34 cellular contexts compared by ENCODE assay signal in the genomic region with DNA sequence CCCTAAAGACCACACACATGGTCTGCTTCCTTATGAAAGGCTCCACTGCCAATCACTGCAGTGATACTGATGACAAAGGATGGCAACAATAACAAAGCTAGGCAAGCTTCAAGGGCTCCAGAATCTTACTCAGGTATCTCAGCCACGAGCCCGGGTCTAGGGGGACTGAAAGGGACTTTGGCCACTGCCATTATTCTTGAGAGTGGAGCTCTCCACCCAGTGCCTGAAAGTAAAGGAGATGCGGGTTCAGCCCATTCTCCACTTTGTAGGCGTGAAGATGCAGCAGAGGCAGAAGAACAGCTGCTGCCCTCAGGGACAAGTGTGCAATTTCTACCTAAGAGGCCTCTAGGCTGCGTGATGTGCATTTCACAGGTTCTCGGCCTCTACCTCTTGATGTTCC. TPM values are rescaled to one million over a fixed set of nuclear protein-coding genes. Genes with fewer than 3 reads are reported as not detected.
"Had no signal": no experiment of that assay in that cellular context is flagged by ENCODE, and none has a peak within 500 bp of the region (broad histone marks: within the 10 kb centered on the region; RNA-seq: fewer than 3 reads in every experiment).

No MANE protein-coding gene starts in this region.

- H3K4me3 ChIP-seq: adrenal gland, body of pancreas, gastrocnemius medialis had no signal

- H3K9me3 ChIP-seq: adrenal gland, body of pancreas, gastrocnemius medialis had no signal

- H3K27ac Mint-ChIP-seq: activated CD4-positive, alpha-beta memory T cell treated with anti-CD3 and anti-CD28 coated beads for 36 hours; activated CD4-positive, alpha-beta T cell treated with anti-CD3 and anti-CD28 coated beads for 36 hours; activated CD4-positive, alpha-beta T cell treated with anti-CD3 and anti-CD28 coated beads, Interleukin-2, amount 10 ng/mL, durations not matched to agents 24 days and 14 days; activated CD8-positive, alpha-beta memory T cell treated with anti-CD3 and anti-CD28 coated beads, Interleukin-2, amount 10 ng/mL, durations not matched to agents 7 days and 5 days; activated CD8-positive, alpha-beta T cell treated with anti-CD3 and anti-CD28 coated beads, Interleukin-2, amount 10 ng/mL, durations not matched to agents 7 days and 5 days; activated naive CD4-positive, alpha-beta T cell treated with anti-CD3 and anti-CD28 coated beads for 36 hours; activated naive CD4-positive, alpha-beta T cell treated with anti-CD3 and anti-CD28 coated beads, Interleukin-2, amount 50 U/mL, for 24 hours; activated naive CD8-positive, alpha-beta T cell treated with anti-CD3 and anti-CD28 coated beads for 36 hours; activated naive CD8-positive, alpha-beta T cell treated with anti-CD3 and anti-CD28 coated beads, Interleukin-2, amount 50 U/mL, for 24 hours; activated T-helper 1 cell treated with anti-CD3 and anti-CD28 coated beads, Interleukin-12 subunit alpha, Interleukin-12 subunit beta, Interleukin-2, Interleukin-4 antibody, amounts not matched to agents 30 ng/mL and 10 ng/mL and 1 ng/mL, durations not matched to agents 14 hours and 24 hours and 36 hours; activated T-helper 2 cell treated with anti-CD3 and anti-CD28 coated beads, Interferon-gamma antibody, Interleukin-2, Interleukin-4, amounts not matched to agents 10 μg/mL and 5 μg/mL and 100 μg/mL, durations not matched to agents 14 hours and 24 hours and 36 hours; T-helper 17 cell; T-helper 2 cell treated with Interferon-gamma antibody and Interleukin-4, amounts not matched to agents 5 μg/mL and 100 μg/mL, for 36 hours had no signal

- H3K36me3 Mint-ChIP-seq: activated CD4-positive, alpha-beta memory T cell treated with anti-CD3 and anti-CD28 coated beads for 36 hours; activated CD8-positive, alpha-beta memory T cell treated with anti-CD3 and anti-CD28 coated beads, Interleukin-2, amount 10 ng/mL, durations not matched to agents 7 days and 5 days; activated naive CD4-positive, alpha-beta T cell treated with anti-CD3 and anti-CD28 coated beads, Interleukin-2, amount 50 U/mL, for 24 hours; activated naive CD8-positive, alpha-beta T cell treated with anti-CD3 and anti-CD28 coated beads for 36 hours had no signal

- ATAC-seq: activated CD4-positive, alpha-beta T cell treated with anti-CD3 and anti-CD28 coated beads for 36 hours; activated CD8-positive, alpha-beta memory T cell treated with anti-CD3 and anti-CD28 coated beads, Interleukin-2, amount 10 ng/mL, durations not matched to agents 7 days and 5 days; activated CD8-positive, alpha-beta T cell treated with anti-CD3 and anti-CD28 coated beads, Interleukin-2, amount 10 ng/mL, durations not matched to agents 7 days and 5 days; activated naive CD8-positive, alpha-beta T cell treated with anti-CD3 and anti-CD28 coated beads, Interleukin-2, amount 50 U/mL, for 24 hours; body of pancreas; esophagus mucosa; foreskin keratinocyte; gastrocnemius medialis; T-helper 17 cell had no signal

- H3K4me1 Mint-ChIP-seq: activated CD4-positive, alpha-beta T cell treated with anti-CD3 and anti-CD28 coated beads for 36 hours; activated CD4-positive, alpha-beta T cell treated with anti-CD3 and anti-CD28 coated beads, Interleukin-2, amount 10 ng/mL, durations not matched to agents 24 days and 14 days; activated CD8-positive, alpha-beta memory T cell treated with anti-CD3 and anti-CD28 coated beads, Interleukin-2, amount 10 ng/mL, durations not matched to agents 7 days and 5 days; activated naive CD4-positive, alpha-beta T cell treated with anti-CD3 and anti-CD28 coated beads, Interleukin-2, amount 50 U/mL, for 24 hours; activated naive CD8-positive, alpha-beta T cell treated with anti-CD3 and anti-CD28 coated beads for 36 hours; activated naive CD8-positive, alpha-beta T cell treated with anti-CD3 and anti-CD28 coated beads, Interleukin-2, amount 50 U/mL, for 24 hours; T-helper 17 cell had no signal

- H3K36me3 ChIP-seq: adrenal gland, gastrocnemius medialis had no signal

- H3K4me3 Mint-ChIP-seq: activated CD4-positive, alpha-beta memory T cell treated with anti-CD3 and anti-CD28 coated beads for 36 hours; activated CD4-positive, alpha-beta T cell treated with anti-CD3 and anti-CD28 coated beads for 36 hours; activated CD4-positive, alpha-beta T cell treated with anti-CD3 and anti-CD28 coated beads, Interleukin-2, amount 10 ng/mL, durations not matched to agents 24 days and 14 days; activated CD8-positive, alpha-beta memory T cell treated with anti-CD3 and anti-CD28 coated beads, Interleukin-2, amount 10 ng/mL, durations not matched to agents 7 days and 5 days; activated CD8-positive, alpha-beta T cell treated with anti-CD3 and anti-CD28 coated beads, Interleukin-2, amount 10 ng/mL, durations not matched to agents 7 days and 5 days; activated naive CD4-positive, alpha-beta T cell treated with anti-CD3 and anti-CD28 coated beads for 36 hours; activated naive CD4-positive, alpha-beta T cell treated with anti-CD3 and anti-CD28 coated beads, Interleukin-2, amount 50 U/mL, for 24 hours; activated naive CD8-positive, alpha-beta T cell treated with anti-CD3 and anti-CD28 coated beads for 36 hours; activated naive CD8-positive, alpha-beta T cell treated with anti-CD3 and anti-CD28 coated beads, Interleukin-2, amount 50 U/mL, for 24 hours; activated T-helper 1 cell treated with anti-CD3 and anti-CD28 coated beads, Interleukin-12 subunit alpha, Interleukin-12 subunit beta, Interleukin-2, Interleukin-4 antibody, amounts not matched to agents 30 ng/mL and 10 ng/mL and 1 ng/mL, durations not matched to agents 14 hours and 24 hours and 36 hours; T-helper 17 cell; T-helper 2 cell treated with Interferon-gamma antibody and Interleukin-4, amounts not matched to agents 5 μg/mL and 100 μg/mL, for 36 hours had no signal

- H3K4me1 ChIP-seq: adrenal gland, body of pancreas, foreskin keratinocyte, gastrocnemius medialis had no signal

- H3K9me3 Mint-ChIP-seq: activated CD4-positive, alpha-beta memory T cell treated with anti-CD3 and anti-CD28 coated beads for 36 hours; activated CD4-positive, alpha-beta T cell treated with anti-CD3 and anti-CD28 coated beads, Interleukin-2, amount 10 ng/mL, durations not matched to agents 24 days and 14 days; activated naive CD4-positive, alpha-beta T cell treated with anti-CD3 and anti-CD28 coated beads for 36 hours; activated naive CD4-positive, alpha-beta T cell treated with anti-CD3 and anti-CD28 coated beads, Interleukin-2, amount 50 U/mL, for 24 hours; activated naive CD8-positive, alpha-beta T cell treated with anti-CD3 and anti-CD28 coated beads for 36 hours; activated naive CD8-positive, alpha-beta T cell treated with anti-CD3 and anti-CD28 coated beads, Interleukin-2, amount 50 U/mL, for 24 hours; activated T-helper 1 cell treated with anti-CD3 and anti-CD28 coated beads, Interleukin-12 subunit alpha, Interleukin-12 subunit beta, Interleukin-2, Interleukin-4 antibody, amounts not matched to agents 30 ng/mL and 10 ng/mL and 1 ng/mL, durations not matched to agents 14 hours and 24 hours and 36 hours; activated T-helper 2 cell treated with anti-CD3 and anti-CD28 coated beads, Interferon-gamma antibody, Interleukin-2, Interleukin-4, amounts not matched to agents 10 μg/mL and 5 μg/mL and 100 μg/mL, durations not matched to agents 14 hours and 24 hours and 36 hours; T-helper 2 cell treated with Interferon-gamma antibody and Interleukin-4, amounts not matched to agents 5 μg/mL and 100 μg/mL, for 36 hours had no signal

- DNase-seq: activated CD4-positive, alpha-beta memory T cell treated with anti-CD3 and anti-CD28 coated beads for 36 hours; activated CD4-positive, alpha-beta T cell treated with anti-CD3 and anti-CD28 coated beads for 36 hours; activated CD4-positive, alpha-beta T cell treated with anti-CD3 and anti-CD28 coated beads, Interleukin-2, amount 10 ng/mL, durations not matched to agents 24 days and 14 days; activated CD4-positive, CD25-positive, alpha-beta regulatory T cell; activated CD4-positive, CD25-positive, alpha-beta regulatory T cell treated with anti-CD3 and anti-CD28 coated beads, Interleukin-2, amount 50 U/mL, for 72 hours; activated CD8-positive, alpha-beta memory T cell treated with anti-CD3 and anti-CD28 coated beads, Interleukin-2, amount 50 U/mL, for 4 hours; activated CD8-positive, alpha-beta T cell treated with anti-CD3 and anti-CD28 coated beads, Interleukin-2, amount 10 ng/mL, durations not matched to agents 7 days and 5 days; activated effector memory CD4-positive, alpha-beta T cell treated with anti-CD3 and anti-CD28 coated beads, Interleukin-2, amount 50 U/mL, for 16 hours; activated naive CD4-positive, alpha-beta T cell treated with anti-CD3 and anti-CD28 coated beads for 36 hours; activated naive CD8-positive, alpha-beta T cell treated with anti-CD3 and anti-CD28 coated beads for 36 hours; activated naive CD8-positive, alpha-beta T cell treated with anti-CD3 and anti-CD28 coated beads, Interleukin-2, amount 50 U/mL, for 24 hours; activated T-cell treated with anti-CD3 and anti-CD28 coated beads, Interleukin-2, amount 50 U/mL, for 1 hour; activated T-cell treated with anti-CD3 and anti-CD28 coated beads, Interleukin-2, amount 50 U/mL, for 48 hours; adrenal gland; amygdala; aorta; body of pancreas; caudate nucleus; effector CD8-positive, alpha-beta T cell; foreskin keratinocyte; gastrocnemius medialis; T-helper 1 cell; T-helper 17 cell; T1000 had no signal

- H3K27ac ChIP-seq: adrenal gland, body of pancreas, foreskin keratinocyte, gastrocnemius medialis had no signal

- H3K27me3 ChIP-seq: body of pancreas, foreskin keratinocyte had no signal

RNA-seq across cellular contexts. Expression of a gene that starts 31.4 kb away (rescaled TPM):
- total RNA-seq: activated CD4-positive, alpha-beta memory T cell treated with anti-CD3 and anti-CD28 coated beads for 36 hours; activated CD4-positive, alpha-beta T cell treated with anti-CD3 and anti-CD28 coated beads for 36 hours; activated CD4-positive, alpha-beta T cell treated with anti-CD3 and anti-CD28 coated beads, Interleukin-2, amount 10 ng/mL, durations not matched to agents 24 days and 14 days; activated CD8-positive, alpha-beta memory T cell treated with anti-CD3 and anti-CD28 coated beads for 36 hours; activated CD8-positive, alpha-beta memory T cell treated with anti-CD3 and anti-CD28 coated beads, Interleukin-2, amount 10 ng/mL, durations not matched to agents 7 days and 5 days; activated CD8-positive, alpha-beta T cell treated with anti-CD3 and anti-CD28 coated beads, Interleukin-2, amount 10 ng/mL, durations not matched to agents 7 days and 5 days; activated naive CD4-positive, alpha-beta T cell treated with anti-CD3 and anti-CD28 coated beads for 36 hours; activated naive CD8-positive, alpha-beta T cell treated with anti-CD3 and anti-CD28 coated beads for 36 hours; activated T-helper 1 cell treated with anti-CD3 and anti-CD28 coated beads, Interleukin-12 subunit alpha, Interleukin-12 subunit beta, Interleukin-2, Interleukin-4 antibody, amounts not matched to agents 30 ng/mL and 10 ng/mL and 1 ng/mL, durations not matched to agents 14 hours and 24 hours and 36 hours; activated T-helper 2 cell treated with anti-CD3 and anti-CD28 coated beads, Interferon-gamma antibody, Interleukin-2, Interleukin-4, amounts not matched to agents 10 μg/mL and 5 μg/mL and 100 μg/mL, durations not matched to agents 14 hours and 24 hours and 36 hours; adrenal gland; aorta; body of pancreas; chondrocyte; dermis microvascular lymphatic vessel endothelial cell; epithelial cell of proximal tubule; gastrocnemius medialis; T-helper 17 cell had no signal
- polyA plus RNA-seq: adrenal gland, aorta had no signal

RNA-seq across cellular contexts. Expression of a gene that starts 40.0 kb away (rescaled TPM):
- total RNA-seq: activated CD4-positive, alpha-beta T cell treated with anti-CD3 and anti-CD28 coated beads, Interleukin-2, amount 10 ng/mL, durations not matched to agents 24 days and 14 days; activated CD8-positive, alpha-beta memory T cell treated with anti-CD3 and anti-CD28 coated beads, Interleukin-2, amount 10 ng/mL, durations not matched to agents 7 days and 5 days; activated CD8-positive, alpha-beta T cell treated with anti-CD3 and anti-CD28 coated beads, Interleukin-2, amount 10 ng/mL, durations not matched to agents 7 days and 5 days; activated naive CD4-positive, alpha-beta T cell treated with anti-CD3 and anti-CD28 coated beads for 36 hours; activated T-helper 1 cell treated with anti-CD3 and anti-CD28 coated beads, Interleukin-12 subunit alpha, Interleukin-12 subunit beta, Interleukin-2, Interleukin-4 antibody, amounts not matched to agents 30 ng/mL and 10 ng/mL and 1 ng/mL, durations not matched to agents 14 hours and 24 hours and 36 hours; activated T-helper 2 cell treated with anti-CD3 and anti-CD28 coated beads, Interferon-gamma antibody, Interleukin-2, Interleukin-4, amounts not matched to agents 10 μg/mL and 5 μg/mL and 100 μg/mL, durations not matched to agents 14 hours and 24 hours and 36 hours; chondrocyte; dermis microvascular lymphatic vessel endothelial cell had no signal
